ENCODE assay signal across 8 cellular contexts in genomic region chr19:47156861-47157454, GRCh38.
DNase-seq lines count a peak whose midpoint lies in the region; ATAC-seq lines count a peak whose summit lies in the region.
"Had no signal": no experiment of that assay in that cellular context is flagged by ENCODE, and none has a peak within 500 bp of the region (broad histone marks: within the 10 kb centered on the region; RNA-seq: fewer than 3 reads in every experiment).

No MANE protein-coding gene starts in this region.

- peaks cover 54% of the 10 kb centered on the region for H3K36me3 Mint-ChIP-seq in stimulated activated memory B cell treated with anti-CD40 and anti-IgM and Interleukin-4, amounts not matched to agents 10 μg/mL and 1 μg/mL and 100 μg/mL, for 72 hours

- no peaks in the 10 kb centered on the region for H3K27me3 ChIP-seq in HUES6 (ENCODE audit: control insufficient read depth, insufficient read depth, low read length)

- peaks cover 35% of the 10 kb centered on the region for H3K4me1 ChIP-seq in HUES6 (ENCODE audit: control insufficient read depth, insufficient read depth, low read length)

- peak overlapping the region; percentile 51 for H3K4me3 Mint-ChIP-seq in stimulated activated memory B cell treated with anti-CD40 and anti-IgM and Interleukin-4, amounts not matched to agents 10 μg/mL and 1 μg/mL and 100 μg/mL, for 72 hours

- peak overlapping the region; percentile 84; the same call in 1 of the 2 replicates for H3K27ac ChIP-seq in HUES6 (ENCODE audit: low read depth, low read length)

- ATAC-seq in stimulated activated memory B cell treated with anti-CD40 and anti-IgM and Interleukin-4, amounts not matched to agents 10 μg/mL and 1 μg/mL and 100 μg/mL, for 72 hours: peak; percentile 70
- ATAC-seq in GM21360 (IDR thresholded peaks at IDR 0.05; ENCODE audit: unreplicated experiment): no peak

- peak overlapping the region; percentile 75 for H3K27ac Mint-ChIP-seq in stimulated activated memory B cell treated with anti-CD40 and anti-IgM and Interleukin-4, amounts not matched to agents 10 μg/mL and 1 μg/mL and 100 μg/mL, for 72 hours

- H3K4me3 ChIP-seq in HUES6 (ENCODE audit: low read depth, low read length): peak overlapping the region; percentile 27; the same call in 1 of the 2 replicates

- H3K27me3 Mint-ChIP-seq in stimulated activated memory B cell treated with anti-CD40 and anti-IgM and Interleukin-4, amounts not matched to agents 10 μg/mL and 1 μg/mL and 100 μg/mL, for 72 hours: no peaks in the 10 kb centered on the region

- peaks cover 80% of the 10 kb centered on the region for H3K36me3 ChIP-seq in HUES6 (ENCODE audit: control insufficient read depth, insufficient read depth, low read length)

- H3K9ac ChIP-seq in HUES6 (ENCODE audit: low read length): peak overlapping the region; percentile 56

- no peaks in the 10 kb centered on the region for H3K9me3 ChIP-seq in HUES6 (ENCODE audit: control insufficient read depth, insufficient read depth, low read depth, low read length)

- H3K4me1 Mint-ChIP-seq in stimulated activated memory B cell treated with anti-CD40 and anti-IgM and Interleukin-4, amounts not matched to agents 10 μg/mL and 1 μg/mL and 100 μg/mL, for 72 hours: peaks cover 31% of the 10 kb centered on the region

- DNase-seq in SIG-M5 treated with dmso at 0.1 percent for 504 hours (lab: John Stamatoyannopoulos, UW; ENCODE audit: unreplicated experiment) (peak; percentile 80), fibroblast of gingiva (ENCODE audit: low read depth) (peak; percentile 21), LoVo (ENCODE audit: low spot score) (no peak), NCI-H774 (lab: John Stamatoyannopoulos, UW) (no peak)
- DNase-seq: NCI-H1694 treated with DMSO at 0.1 percent for 48 hours had no signal

- no peaks in the 10 kb centered on the region for H3K9me3 Mint-ChIP-seq in stimulated activated memory B cell treated with anti-CD40 and anti-IgM and Interleukin-4, amounts not matched to agents 10 μg/mL and 1 μg/mL and 100 μg/mL, for 72 hours

Comparison
In these comparisons a context has a peak if more than half of its experiments do, and no peak if none do; other contexts are left out.
1. DNase-seq: peak in SIG-M5 treated with dmso at 0.1 percent for 504 hours (single experiment) and fibroblast of gingiva (single experiment); none in LoVo (single experiment) and NCI-H774 (single experiment).